Comparison of ENCODE assay signal across 1 cellular context in genomic region chr9:98708103-98708932, GRCh38.
TF ChIP-seq lines count a peak whose summit lies in the region.

No MANE protein-coding gene starts in this region.

TF ChIP-seq in endothelial cell of umbilical vein, 7 proteins besides CTCF, POLR2A, EP300 and RAD21:
- TF ChIP-seq FOS (IDR thresholded peaks at IDR 0.05; ENCODE audit: borderline replicate concordance, insufficient read depth, low read length) (no peak), JUN (IDR thresholded peaks at IDR 0.05; ENCODE audit: borderline replicate concordance, insufficient read depth, insufficient read length, low read depth) (no peak), GATA2 (IDR thresholded peaks at IDR 0.05; ENCODE audit: insufficient read depth, insufficient read length, low read depth, low read length) (no peak), MAX (IDR thresholded peaks at IDR 0.05; ENCODE audit: insufficient read depth, insufficient read length) (no peak), POLR2AphosphoS5 (IDR thresholded peaks at IDR 0.05; ENCODE audit: insufficient read depth, low read depth, low read length) (no peak), MYC (IDR thresholded peaks at IDR 0.05; ENCODE audit: low read depth, low read length) (no peak)
